In genomic region chr2:230422149-230422548, GRCh38 we compare ENCODE assay signal across 15 cellular contexts. TPM values are rescaled to one million over a fixed set of nuclear protein-coding genes. Genes with fewer than 3 reads are reported as not detected.
A peak's percentile ranks its signal among the peaks of the same experiment; 100 is the strongest.
DNase-seq lines count a peak whose midpoint lies in the region; ATAC-seq and TF ChIP-seq lines count a peak whose summit lies in the region.
"Had no signal": no experiment of that assay in that cellular context is flagged by ENCODE, and none has a peak within 500 bp of the region (broad histone marks: within the 10 kb centered on the region; RNA-seq: fewer than 3 reads in every experiment).

No MANE protein-coding gene starts in this region.

- H3K27me3 ChIP-seq in CD8-positive, alpha-beta T cell (ENCODE audit: insufficient read depth, low read length): no peaks in the 10 kb centered on the region
- no peaks in the 10 kb centered on the region for H3K27me3 ChIP-seq in naive thymus-derived CD4-positive, alpha-beta T cell (ENCODE audit: control insufficient read depth in 2 of 2, insufficient read depth in 2 of 2, low read length in 2 of 2)
- H3K27me3 ChIP-seq: sigmoid colon, SJSA1, vagina had no signal

- H3K9me3 ChIP-seq in CD8-positive, alpha-beta T cell (ENCODE audit: low read length): no peaks in the 10 kb centered on the region
- H3K9me3 ChIP-seq in naive thymus-derived CD4-positive, alpha-beta T cell (ENCODE audit: control insufficient read depth in 2 of 3, low read length in 3 of 3): no peaks in the 10 kb centered on the region
- H3K9me3 ChIP-seq: sigmoid colon, SJSA1, vagina had no signal

- H3K27ac ChIP-seq in CD8-positive, alpha-beta T cell (ENCODE audit: low read depth, low read length): no peak overlapping the region
- H3K27ac ChIP-seq in naive thymus-derived CD4-positive, alpha-beta T cell (ENCODE audit: low read depth, low read length): peak overlapping the region; percentile 10
- H3K27ac ChIP-seq: sigmoid colon, SJSA1, vagina had no signal

- H3K9me3 Mint-ChIP-seq in T-helper 2 cell treated with Interferon-gamma antibody and Interleukin-4, amounts not matched to agents 5 μg/mL and 100 μg/mL, for 36 hours: no peaks in the 10 kb centered on the region
- no peaks in the 10 kb centered on the region for H3K9me3 Mint-ChIP-seq in CD8-positive, alpha-beta T cell
- H3K9me3 Mint-ChIP-seq in activated T-helper 1 cell treated with anti-CD3 and anti-CD28 coated beads, Interleukin-12 subunit alpha, Interleukin-12 subunit beta, Interleukin-2, Interleukin-4 antibody, amounts not matched to agents 30 ng/mL and 10 ng/mL and 1 ng/mL, durations not matched to agents 14 hours and 24 hours and 36 hours: no peaks in the 10 kb centered on the region
- no peaks in the 10 kb centered on the region for H3K9me3 Mint-ChIP-seq in naive thymus-derived CD4-positive, alpha-beta T cell
- H3K9me3 Mint-ChIP-seq: GM23338 had no signal

- no peaks in the 10 kb centered on the region for H3K36me3 ChIP-seq in CD8-positive, alpha-beta T cell (ENCODE audit: insufficient read depth, low read length)
- H3K36me3 ChIP-seq in naive thymus-derived CD4-positive, alpha-beta T cell (ENCODE audit: control insufficient read depth in 2 of 3, insufficient read depth in 3 of 3, low read length in 3 of 3): peaks cover 0 to 8% (median 0%) of the 10 kb centered on the region in 3 experiments
- H3K36me3 ChIP-seq: vagina had no signal

- CTCF ChIA-PET in CD8-positive, alpha-beta T cell (lab: Charles Lee): interaction anchor here (0.6 kb wide), 1 partner anchor 77 kb away, joined by 3 read pairs; no protein-coding TSS in a partner anchor
- CTCF ChIA-PET in naive thymus-derived CD4-positive, alpha-beta T cell (lab: Charles Lee): no interaction called here
- CTCF ChIA-PET in HEK293T (lab: Yijun Ruan, JAX): no interaction called here

- no peak overlapping the region for H3K4me3 ChIP-seq in CD8-positive, alpha-beta T cell (ENCODE audit: low read depth, low read length)
- H3K4me3 ChIP-seq in naive thymus-derived CD4-positive, alpha-beta T cell (ENCODE audit: low read length): no peak overlapping the region
- H3K4me3 ChIP-seq: GM23338, sigmoid colon, SJSA1, vagina had no signal

- H3K36me3 Mint-ChIP-seq in T-helper 2 cell treated with Interferon-gamma antibody and Interleukin-4, amounts not matched to agents 5 μg/mL and 100 μg/mL, for 36 hours (ENCODE audit: low read depth): peaks cover 83% of the 10 kb centered on the region
- H3K36me3 Mint-ChIP-seq in CD8-positive, alpha-beta T cell: peaks cover 68% of the 10 kb centered on the region
- H3K36me3 Mint-ChIP-seq in activated T-helper 1 cell treated with anti-CD3 and anti-CD28 coated beads, Interleukin-12 subunit alpha, Interleukin-12 subunit beta, Interleukin-2, Interleukin-4 antibody, amounts not matched to agents 30 ng/mL and 10 ng/mL and 1 ng/mL, durations not matched to agents 14 hours and 24 hours and 36 hours (ENCODE audit: low read depth): peaks cover 71% of the 10 kb centered on the region
- H3K36me3 Mint-ChIP-seq in naive thymus-derived CD4-positive, alpha-beta T cell: peaks cover 20 to 68% (median 55%) of the 10 kb centered on the region in 5 donors

- H3K4me1 ChIP-seq in CD8-positive, alpha-beta T cell (ENCODE audit: insufficient read depth, low read length): peaks cover 82% of the 10 kb centered on the region
- peaks cover 55 to 67% of the 10 kb centered on the region in 2 donors for H3K4me1 ChIP-seq in naive thymus-derived CD4-positive, alpha-beta T cell (ENCODE audit: control insufficient read depth in 2 of 2, insufficient read depth in 2 of 2, low read length in 2 of 2)

- DNase-seq in T-helper 2 cell treated with Interferon-gamma antibody and Interleukin-4, amounts not matched to agents 5 μg/mL and 100 μg/mL, for 36 hours (ENCODE audit: low spot score): no peak
- no peak for DNase-seq in T-helper 2 cell
- no peak for DNase-seq in CD8-positive, alpha-beta T cell
- no peak for DNase-seq in activated T-helper 1 cell treated with anti-CD3 and anti-CD28 coated beads, Interleukin-12 subunit alpha, Interleukin-12 subunit beta, Interleukin-2, Interleukin-4 antibody, amounts not matched to agents 30 ng/mL and 10 ng/mL and 1 ng/mL, durations not matched to agents 14 hours and 24 hours and 36 hours (ENCODE audit: low spot score)
- DNase-seq in naive thymus-derived CD4-positive, alpha-beta T cell: no peak
- DNase-seq in NCI-H2171 (lab: John Stamatoyannopoulos, UW): no peak
- DNase-seq in amniotic stem cell (lab: John Stamatoyannopoulos, UW): no peak
- DNase-seq in HEK293T (ENCODE audit: extremely low spot score): no peak
- DNase-seq: activated CD4-positive, CD25-positive, alpha-beta regulatory T cell; left ventricle myocardium superior; sigmoid colon; stimulated activated naive CD4-positive, alpha-beta T cell had no signal

- ATAC-seq in CD8-positive, alpha-beta T cell: no peak
- ATAC-seq in naive thymus-derived CD4-positive, alpha-beta T cell: no peak
- ATAC-seq: GM23338, left ventricle myocardium superior had no signal

- peak overlapping the region; percentile 2 for H3K27ac Mint-ChIP-seq in T-helper 2 cell treated with Interferon-gamma antibody and Interleukin-4, amounts not matched to agents 5 μg/mL and 100 μg/mL, for 36 hours
- peak overlapping the region; percentile 58 for H3K27ac Mint-ChIP-seq in CD8-positive, alpha-beta T cell
- no peak overlapping the region for H3K27ac Mint-ChIP-seq in activated T-helper 1 cell treated with anti-CD3 and anti-CD28 coated beads, Interleukin-12 subunit alpha, Interleukin-12 subunit beta, Interleukin-2, Interleukin-4 antibody, amounts not matched to agents 30 ng/mL and 10 ng/mL and 1 ng/mL, durations not matched to agents 14 hours and 24 hours and 36 hours
- H3K27ac Mint-ChIP-seq in naive thymus-derived CD4-positive, alpha-beta T cell: peak overlapping the region in 6 of 9 donors; percentile 12 to 62 (median 40)
- H3K27ac Mint-ChIP-seq: GM23338 had no signal

- H3K4me1 Mint-ChIP-seq in T-helper 2 cell treated with Interferon-gamma antibody and Interleukin-4, amounts not matched to agents 5 μg/mL and 100 μg/mL, for 36 hours (ENCODE audit: low read depth): peaks cover 73% of the 10 kb centered on the region
- peaks cover 93% of the 10 kb centered on the region for H3K4me1 Mint-ChIP-seq in CD8-positive, alpha-beta T cell (ENCODE audit: low read depth)
- H3K4me1 Mint-ChIP-seq in activated T-helper 1 cell treated with anti-CD3 and anti-CD28 coated beads, Interleukin-12 subunit alpha, Interleukin-12 subunit beta, Interleukin-2, Interleukin-4 antibody, amounts not matched to agents 30 ng/mL and 10 ng/mL and 1 ng/mL, durations not matched to agents 14 hours and 24 hours and 36 hours (ENCODE audit: low read depth): peaks cover 97% of the 10 kb centered on the region
- peaks cover 68 to 98% (median 91%) of the 10 kb centered on the region in 7 donors for H3K4me1 Mint-ChIP-seq in naive thymus-derived CD4-positive, alpha-beta T cell
- H3K4me1 Mint-ChIP-seq: GM23338 had no signal

- POLR2A ChIA-PET in CD8-positive, alpha-beta T cell (lab: Charles Lee): interaction anchor here (0.9 kb wide), 1 partner anchor 196 kb away, joined by 3 read pairs; the partner anchor contains the start of gene SP140
- POLR2A ChIA-PET in naive thymus-derived CD4-positive, alpha-beta T cell (lab: Charles Lee): interaction anchor here (1.0 kb wide), 1 partner anchor 9 kb away, joined by 4 read pairs; no protein-coding TSS in a partner anchor
- POLR2A ChIA-PET in HEK293T (lab: Yijun Ruan, JAX): no interaction called here

- TF ChIP-seq CTCF in CD8-positive, alpha-beta T cell (IDR thresholded peaks at IDR 0.05): no peak

- intact Hi-C loops in CD8-positive, alpha-beta T cell (cut with DNase I, micrococcal nuclease): no loop called here
- intact Hi-C loops in activated T-helper 1 cell treated with anti-CD3 and anti-CD28 coated beads, Interleukin-12 subunit alpha, Interleukin-12 subunit beta, Interleukin-2, Interleukin-4 antibody, amounts not matched to agents 30 ng/mL and 10 ng/mL and 1 ng/mL, durations not matched to agents 14 hours and 24 hours and 36 hours (cut with micrococcal nuclease): no loop called here
- intact Hi-C loops in naive thymus-derived CD4-positive, alpha-beta T cell (cut with micrococcal nuclease): no loop called here

- no peaks in the 10 kb centered on the region for H3K27me3 Mint-ChIP-seq in T-helper 2 cell treated with Interferon-gamma antibody and Interleukin-4, amounts not matched to agents 5 μg/mL and 100 μg/mL, for 36 hours (ENCODE audit: low read depth)
- no peaks in the 10 kb centered on the region for H3K27me3 Mint-ChIP-seq in CD8-positive, alpha-beta T cell (ENCODE audit: low read depth)
- H3K27me3 Mint-ChIP-seq in activated T-helper 1 cell treated with anti-CD3 and anti-CD28 coated beads, Interleukin-12 subunit alpha, Interleukin-12 subunit beta, Interleukin-2, Interleukin-4 antibody, amounts not matched to agents 30 ng/mL and 10 ng/mL and 1 ng/mL, durations not matched to agents 14 hours and 24 hours and 36 hours (ENCODE audit: insufficient read depth): no peaks in the 10 kb centered on the region
- H3K27me3 Mint-ChIP-seq in naive thymus-derived CD4-positive, alpha-beta T cell: no peaks in the 10 kb centered on the region

- H3K4me3 Mint-ChIP-seq in T-helper 2 cell treated with Interferon-gamma antibody and Interleukin-4, amounts not matched to agents 5 μg/mL and 100 μg/mL, for 36 hours: peak overlapping the region; percentile 43
- H3K4me3 Mint-ChIP-seq in CD8-positive, alpha-beta T cell: peak overlapping the region; percentile 20
- H3K4me3 Mint-ChIP-seq in activated T-helper 1 cell treated with anti-CD3 and anti-CD28 coated beads, Interleukin-12 subunit alpha, Interleukin-12 subunit beta, Interleukin-2, Interleukin-4 antibody, amounts not matched to agents 30 ng/mL and 10 ng/mL and 1 ng/mL, durations not matched to agents 14 hours and 24 hours and 36 hours: peak overlapping the region; percentile 21
- peak overlapping the region; percentile 21 to 100 (median 60) for H3K4me3 Mint-ChIP-seq in naive thymus-derived CD4-positive, alpha-beta T cell
- H3K4me3 Mint-ChIP-seq: GM23338 had no signal

TF ChIP-seq in HEK293T, 16 proteins besides CTCF, POLR2A, EP300 and RAD21 (continues in another document):
- no peak for TF ChIP-seq L3MBTL2 (conservative IDR thresholded peaks at IDR 0.05)
- no peak for TF ChIP-seq FOXA1 (IDR thresholded peaks at IDR 0.05)
- no peak for TF ChIP-seq NFRKB (IDR thresholded peaks at IDR 0.05)
- no peak for TF ChIP-seq CTBP1 (IDR thresholded peaks at IDR 0.05; ENCODE audit: borderline replicate concordance)
- TF ChIP-seq BHLHE40 (IDR thresholded peaks at IDR 0.05; ENCODE audit: borderline replicate concordance): no peak
- TF ChIP-seq ARNT (IDR thresholded peaks at IDR 0.05): no peak
- no peak for TF ChIP-seq ZNF384 (IDR thresholded peaks at IDR 0.05)
- no peak for TF ChIP-seq FOXK2 (IDR thresholded peaks at IDR 0.05)
- no peak for TF ChIP-seq HDGF (IDR thresholded peaks at IDR 0.05; ENCODE audit: borderline replicate concordance)
- TF ChIP-seq SUZ12 (IDR thresholded peaks at IDR 0.05): no peak

RNA-seq across cellular contexts. Expression of gene SP100, which starts 6.1 kb away (rescaled TPM):
- 100 to 1,000 TPM; 218 to 240 TPM for total RNA-seq in CD8-positive, alpha-beta T cell
- 161 and 171 TPM in 2 replicates for total RNA-seq in activated T-helper 1 cell treated with anti-CD3 and anti-CD28 coated beads, Interleukin-12 subunit alpha, Interleukin-12 subunit beta, Interleukin-2, Interleukin-4 antibody, amounts not matched to agents 30 ng/mL and 10 ng/mL and 1 ng/mL, durations not matched to agents 14 hours and 24 hours and 36 hours
- total RNA-seq in naive thymus-derived CD4-positive, alpha-beta T cell: 100 to 1,000 TPM; 203 to 391 (median 214) TPM
- 100 to 1,000 TPM; 103 to 191 TPM for polyA plus RNA-seq in naive thymus-derived CD4-positive, alpha-beta T cell
